In the genomic region with DNA sequence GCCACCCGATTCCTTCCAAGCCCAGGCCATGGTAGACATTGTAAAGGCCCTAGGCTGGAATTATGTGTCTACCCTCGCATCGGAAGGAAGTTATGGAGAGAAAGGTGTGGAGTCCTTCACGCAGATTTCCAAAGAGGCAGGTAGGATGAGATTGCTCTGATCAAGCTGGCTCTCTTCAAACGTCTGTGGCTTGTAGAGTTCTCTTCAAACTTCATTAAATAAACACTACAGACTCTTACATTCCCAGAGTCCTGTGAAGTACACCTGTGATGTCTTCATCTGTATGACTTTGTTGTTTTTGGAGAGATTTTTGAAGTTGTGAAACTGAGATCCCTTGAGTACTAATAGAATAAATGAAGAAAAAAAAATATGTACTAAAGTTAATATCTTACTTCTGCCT, we compare ENCODE assay signal across 21 cellular contexts.
DNase-seq lines count a peak whose midpoint lies in the region; ATAC-seq, FAIRE-seq and TF ChIP-seq lines count a peak whose summit lies in the region.
"Had no signal": no experiment of that assay in that cellular context is flagged by ENCODE, and none has a peak within 500 bp of the region (broad histone marks: within the 10 kb centered on the region; RNA-seq: fewer than 3 reads in every experiment).

No MANE protein-coding gene starts in this region.

- H2BK15ac ChIP-seq in mesenchymal stem cell (ENCODE audit: low read depth, poor library complexity, severe bottlenecking): no peak overlapping the region

- H3K27me3 ChIP-seq in mesenchymal stem cell (ENCODE audit: control insufficient read depth in 1 of 2, insufficient read depth in 1 of 2, low read length in 2 of 2) (no peaks in the 10 kb centered on the region), upper lobe of right lung (no peaks in the 10 kb centered on the region)
- H3K27me3 ChIP-seq: BE2C had no signal

- no peak overlapping the region for H3K4me2 ChIP-seq in mesenchymal stem cell (ENCODE audit: low read length, poor library complexity, severe bottlenecking)
- H3K4me2 ChIP-seq: KMS-11 had no signal

- peak overlapping the region; percentile 39 for H4K91ac ChIP-seq in mesenchymal stem cell (ENCODE audit: low read length)

- H2BK12ac ChIP-seq in mesenchymal stem cell (ENCODE audit: low read length in 2 of 2): peak overlapping the region in 1 of 2 experiments; percentile 42

- no peak overlapping the region for H2AFZ ChIP-seq in mesenchymal stem cell (ENCODE audit: low read depth, low read length)

- intact Hi-C loops in upper lobe of right lung (cut with DNase I): no loop called here

- no peak for FAIRE-seq in HTR-8/SVneo (lab: Jason Lieb, UNC)
- FAIRE-seq: A204.1, D721Med, GM12892, GM18507, H1 had no signal

- DNase-seq in NCI-H510A (lab: John Stamatoyannopoulos, UW) (peak; percentile 5), kidney glomerular epithelial cell (lab: John Stamatoyannopoulos, UW) (peak; percentile 3), mesenchymal stem cell (no peak), upper lobe of right lung (no peak), SIG-M5 treated with dmso at 0.1 percent for 504 hours (lab: John Stamatoyannopoulos, UW; ENCODE audit: unreplicated experiment) (no peak), HTR-8/SVneo (ENCODE audit: insufficient read length, low spot score) (no peak), globus pallidus (ENCODE audit: low spot score) (no peak)
- DNase-seq: ACHN; BE2C; C1 segment of cervical spinal cord; CD4-positive, CD25-positive, alpha-beta regulatory T cell; CD8-positive, alpha-beta memory T cell; COR-L47; GDM1 had no signal

- H3K4me1 ChIP-seq in mesenchymal stem cell (ENCODE audit: control insufficient read depth, insufficient read depth, low read depth, low read length): peaks cover 1% of the 10 kb centered on the region
- H3K4me1 ChIP-seq in upper lobe of right lung: no peaks in the 10 kb centered on the region
- H3K4me1 ChIP-seq: BE2C, HAP-1 had no signal

- TF ChIP-seq CTCF in upper lobe of right lung (IDR thresholded peaks at IDR 0.05): no peak

- H2BK5ac ChIP-seq in mesenchymal stem cell (ENCODE audit: low read depth, low read length, poor library complexity, severe bottlenecking): no peak overlapping the region

- ATAC-seq in upper lobe of right lung: peak; percentile 73

- H3K27ac ChIP-seq in mesenchymal stem cell (ENCODE audit: low read length, poor library complexity, severe bottlenecking) (no peak overlapping the region), upper lobe of right lung (no peak overlapping the region)
- H3K27ac ChIP-seq: KMS-11 had no signal

- no peak overlapping the region for H3K9ac ChIP-seq in mesenchymal stem cell (ENCODE audit: low read length)
- H3K9ac ChIP-seq: KMS-11 had no signal

- no peak overlapping the region for H4K8ac ChIP-seq in mesenchymal stem cell (ENCODE audit: low read length)

- no peak overlapping the region for H3K4ac ChIP-seq in mesenchymal stem cell (ENCODE audit: low read depth in 1 of 2, low read length in 2 of 2)

- H3K4me3 ChIP-seq in mesenchymal stem cell (ENCODE audit: insufficient read depth in 1 of 2, low read depth in 1 of 2, low read length in 2 of 2) (no peak overlapping the region), upper lobe of right lung (no peak overlapping the region)
- H3K4me3 ChIP-seq: HAP-1 had no signal

- H3K36me3 ChIP-seq in mesenchymal stem cell (ENCODE audit: control insufficient read depth in 1 of 2, insufficient read depth in 2 of 2, low read depth in 1 of 2, low read length in 2 of 2) (no peaks in the 10 kb centered on the region), upper lobe of right lung (no peaks in the 10 kb centered on the region)
- H3K36me3 ChIP-seq: BE2C, HAP-1 had no signal

- 94% methylated on average over 3 of the region's 5 CpGs for WGBS in mesenchymal stem cell

- H3K79me1 ChIP-seq in mesenchymal stem cell (replicated peaks; ENCODE audit: low read length, poor library complexity, severe bottlenecking): no peaks in the 10 kb centered on the region

- H3K23ac ChIP-seq in mesenchymal stem cell (ENCODE audit: low read length in 2 of 2): no peak overlapping the region

- no peak overlapping the region for H2BK120ac ChIP-seq in mesenchymal stem cell (ENCODE audit: low read depth, low read length)

- H3K14ac ChIP-seq in mesenchymal stem cell (ENCODE audit: low read length in 2 of 2): no peak overlapping the region

- H3K18ac ChIP-seq in mesenchymal stem cell (ENCODE audit: low read depth in 1 of 2, low read length in 2 of 2): peak overlapping the region in 1 of 2 experiments; percentile 9

- no peak overlapping the region for H2AK5ac ChIP-seq in mesenchymal stem cell (ENCODE audit: low read length, severe bottlenecking)

- H3K9me3 ChIP-seq in mesenchymal stem cell (ENCODE audit: control insufficient read depth, low read length) (no peaks in the 10 kb centered on the region), upper lobe of right lung (no peaks in the 10 kb centered on the region)
- H3K9me3 ChIP-seq: BE2C, HAP-1 had no signal

Comparison
In these comparisons a context has a peak if more than half of its experiments do, and no peak if none do; other contexts are left out.
1. DNase-seq: peak in NCI-H510A (single experiment) and kidney glomerular epithelial cell (single experiment); none in mesenchymal stem cell (single experiment), upper lobe of right lung (single experiment), SIG-M5 treated with dmso at 0.1 percent for 504 hours (single experiment), HTR-8/SVneo (single experiment) and globus pallidus (single experiment).